ENCODE assay signal across 1 cellular context in genomic region chr10:92572362-92573090, GRCh38.
TF ChIP-seq lines count a peak whose summit lies in the region.

No MANE protein-coding gene starts in this region.

TF ChIP-seq in K562, 482 proteins besides CTCF, POLR2A, EP300 and RAD21 (continued from another document):
- TF ChIP-seq ZBTB40 (IDR thresholded peaks at IDR 0.05) = peak; percentile 72
- TF ChIP-seq ZBTB40 (CRISPR knock-in tag; IDR thresholded peaks at IDR 0.05) = no peak
- no peak for TF ChIP-seq NR4A1 (CRISPR knock-in tag; IDR thresholded peaks at IDR 0.05)
- no peak for TF ChIP-seq NR4A1 (tag; IDR thresholded peaks at IDR 0.05)
- TF ChIP-seq TCF7 (IDR thresholded peaks at IDR 0.05; ENCODE audit: borderline replicate concordance) = no peak
- no peak for TF ChIP-seq ZNF12 (CRISPR knock-in tag; IDR thresholded peaks at IDR 0.05)
- TF ChIP-seq SMARCA4 (IDR thresholded peaks at IDR 0.05) = 0 out of 2 replicates have a peak, but pooled peaks have one; percentile 21
- TF ChIP-seq ZNF766 (CRISPR knock-in tag; conservative IDR thresholded peaks at IDR 0.05) = no peak
- TF ChIP-seq EGR1 (conservative IDR thresholded peaks at IDR 0.05) = peak; percentile 95
- TF ChIP-seq ETS2 (tag; IDR thresholded peaks at IDR 0.05; ENCODE audit: borderline replicate concordance, poor library complexity, severe bottlenecking) = no peak
- TF ChIP-seq POLR2AphosphoS5 (IDR thresholded peaks at IDR 0.05; ENCODE audit: control insufficient read depth, insufficient read depth, low read depth, low read length) = no peak
- TF ChIP-seq CHD4 (IDR thresholded peaks at IDR 0.05; ENCODE audit: insufficient read depth, insufficient replicate concordance, low read depth, low read length, poor library complexity, severe bottlenecking) = no peak
- no peak for TF ChIP-seq FOXP1 (CRISPR knock-in tag; IDR thresholded peaks at IDR 0.05)
- no peak for TF ChIP-seq MTA2 (IDR thresholded peaks at IDR 0.05; ENCODE audit: low read depth)
- no peak for TF ChIP-seq ZFP30 (CRISPR knock-in tag; IDR thresholded peaks at IDR 0.05; ENCODE audit: borderline replicate concordance)
- no peak for TF ChIP-seq HDGF (IDR thresholded peaks at IDR 0.05)
- TF ChIP-seq ZNF830 (CRISPR knock-in tag; IDR thresholded peaks at IDR 0.05) = no peak
- no peak for TF ChIP-seq NFYB (IDR thresholded peaks at IDR 0.05; ENCODE audit: extremely low read depth, insufficient read length)
- TF ChIP-seq RBBP5 (IDR thresholded peaks at IDR 0.05; ENCODE audit: borderline replicate concordance, insufficient read depth, low read length, poor library complexity, severe bottlenecking) = no peak
- TF ChIP-seq CTBP1 (IDR thresholded peaks at IDR 0.05; ENCODE audit: borderline replicate concordance) = no peak
- TF ChIP-seq ZNF197 (CRISPR knock-in tag; IDR thresholded peaks at IDR 0.05; ENCODE audit: low read depth) = no peak
- TF ChIP-seq CHCHD3 (CRISPR knock-in tag; IDR thresholded peaks at IDR 0.05) = no peak
- TF ChIP-seq FOXO4 (CRISPR knock-in tag; IDR thresholded peaks at IDR 0.05) = no peak
- TF ChIP-seq NONO (IDR thresholded peaks at IDR 0.05; ENCODE audit: low read depth in 2 of 2, low read length in 1 of 2) = no peak
- no peak for TF ChIP-seq TEAD1 (CRISPR knock-in tag; IDR thresholded peaks at IDR 0.05)
- TF ChIP-seq DPF2 (IDR thresholded peaks at IDR 0.05) = peak; percentile 25; the same call in 1 of the 2 replicates
- TF ChIP-seq ZKSCAN1 (IDR thresholded peaks at IDR 0.05; ENCODE audit: low read depth, low read length) = peak; percentile 94
- TF ChIP-seq IRF9 (tag; IDR thresholded peaks at IDR 0.05) = no peak
- no peak for TF ChIP-seq NKRF (IDR thresholded peaks at IDR 0.05; ENCODE audit: borderline replicate concordance)
- TF ChIP-seq PHF21A (IDR thresholded peaks at IDR 0.05; ENCODE audit: borderline replicate concordance, low read depth) = no peak
- no peak for TF ChIP-seq NR0B1 (IDR thresholded peaks at IDR 0.05; ENCODE audit: partially characterized antibody)
- TF ChIP-seq THRA (IDR thresholded peaks at IDR 0.05) = no peak
- TF ChIP-seq ZNF740 (CRISPR knock-in tag; IDR thresholded peaks at IDR 0.05) = peak; percentile 64; the same call in 1 of the 2 replicates
- no peak for TF ChIP-seq ZNF740 (tag; IDR thresholded peaks at IDR 0.05)
- no peak for TF ChIP-seq PKNOX1 (IDR thresholded peaks at IDR 0.05)
- TF ChIP-seq KDM5B (IDR thresholded peaks at IDR 0.05; ENCODE audit: insufficient replicate concordance, low read depth, low read length) = peak; percentile 31
- TF ChIP-seq SUPT5H (IDR thresholded peaks at IDR 0.05) = no peak
- no peak for TF ChIP-seq MTF1 (CRISPR knock-in tag; IDR thresholded peaks at IDR 0.05; ENCODE audit: borderline replicate concordance)
- TF ChIP-seq E4F1 (CRISPR knock-in tag; IDR thresholded peaks at IDR 0.05; ENCODE audit: borderline replicate concordance) = no peak
